In genomic region chr13:52851153-52851962, GRCh38 we compare ENCODE assay signal across 8 cellular contexts. TPM values are rescaled to one million over a fixed set of nuclear protein-coding genes. Genes with fewer than 3 reads are reported as not detected.
DNase-seq lines count a peak whose midpoint lies in the region; ATAC-seq and TF ChIP-seq lines count a peak whose summit lies in the region.

No MANE protein-coding gene starts in this region.

- no peaks in the 10 kb centered on the region for H3K36me3 ChIP-seq in neural cell (ENCODE audit: insufficient read depth, low read length)

- H3K4me1 Mint-ChIP-seq in WTC11, result peaks cover 46% of the 10 kb centered on the region

- peaks cover 57% of the 10 kb centered on the region for H3K27me3 Mint-ChIP-seq in WTC11 (ENCODE audit: low read depth)

- peak overlapping the region; percentile 62 for H3K4me3 ChIP-seq in LNCaP clone FGC (ENCODE audit: low read depth, low read length)
- H3K4me3 ChIP-seq in fibroblast of pulmonary artery (replicated peaks; ENCODE audit: low read depth, low read length), result peak overlapping the region; percentile 59
- peak overlapping the region; percentile 69 for H3K4me3 ChIP-seq in neural cell (ENCODE audit: low read length)

- peak overlapping the region; percentile 56 for H3K9ac ChIP-seq in neural cell (ENCODE audit: low read length)

- TF ChIP-seq CTCF in LNCaP clone FGC (IDR thresholded peaks at IDR 0.05; ENCODE audit: control insufficient read depth, extremely low read depth, insufficient read depth) (no peak), WTC11 (IDR thresholded peaks at IDR 0.05) (no peak), fibroblast of pulmonary artery (IDR thresholded peaks at IDR 0.05; ENCODE audit: low read length, missing control alignments) (no peak), neural cell (IDR thresholded peaks at IDR 0.05; ENCODE audit: poor library complexity, severe bottlenecking) (no peak)

- peaks cover 6% of the 10 kb centered on the region for H3F3A ChIP-seq in neural cell (ENCODE audit: insufficient read depth, low read length, poor library complexity, severe bottlenecking)

- peak overlapping the region; percentile 15 for H2AFZ ChIP-seq in neural cell (ENCODE audit: low read depth, low read length)

- TF ChIP-seq EP300 in neural cell (conservative IDR thresholded peaks at IDR 0.05; ENCODE audit: poor library complexity, severe bottlenecking), result no peak

- no peaks in the 10 kb centered on the region for H4K20me1 ChIP-seq in neural cell (ENCODE audit: insufficient read depth)

- H3K9me3 Mint-ChIP-seq in WTC11, result no peaks in the 10 kb centered on the region

- peak overlapping the region; percentile 83 for H3K4me2 ChIP-seq in neural cell (ENCODE audit: low read length)

- peaks cover 12% of the 10 kb centered on the region for H3K9me3 ChIP-seq in neural cell (ENCODE audit: low read length)

- POLR2A ChIA-PET in WTC11 (lab: Charles Lee), result interaction anchor here (0.9 to 1.7 kb wide), 2 partner anchors 16 to 199 kb away, joined by 3 to 8 read pairs; partner anchors contain the start of gene SUGT1

- no peak overlapping the region for H3K27ac ChIP-seq in neural cell (ENCODE audit: low read length)

- peak overlapping the region; percentile 98 for H3K27ac Mint-ChIP-seq in WTC11

- no peaks in the 10 kb centered on the region for H3K9me2 ChIP-seq in neural cell (ENCODE audit: insufficient read depth, low read length)

- H3K36me3 Mint-ChIP-seq in WTC11, result no peaks in the 10 kb centered on the region

- no peaks in the 10 kb centered on the region for H3K79me2 ChIP-seq in neural cell (replicated peaks; ENCODE audit: insufficient read depth, low read length)

- CTCF ChIA-PET in WTC11 (lab: Charles Lee), result interaction anchor here (1.0 to 11.1 kb wide), 12 partner anchors 10 to 401 kb away, joined by 3 to 430 read pairs (median 8); partner anchors contain the start of gene SUGT1

- H3K4me3 Mint-ChIP-seq in WTC11, result peak overlapping the region; percentile 88

- peak; percentile 29 for DNase-seq in NCI-H1105 treated with DMSO at 0.1 percent for 48 hours (lab: John Stamatoyannopoulos, UW)
- no peak for DNase-seq in NCI-H1105 (lab: John Stamatoyannopoulos, UW)
- no peak for DNase-seq in LNCaP clone FGC (ENCODE audit: low read depth)
- DNase-seq in WTC11 (ENCODE audit: low spot score), result peak; percentile 75
- peak; percentile 19 for DNase-seq in fibroblast of pulmonary artery (ENCODE audit: low read depth)
- no peak for DNase-seq in germinal center (ENCODE audit: low spot score)

- TF ChIP-seq RAD21 in neural cell (conservative IDR thresholded peaks at IDR 0.05), result peak; percentile 29

- peaks cover 97% of the 10 kb centered on the region for H3K27me3 ChIP-seq in neural cell (ENCODE audit: insufficient read depth, low read depth, low read length)

- ATAC-seq in GM21825 (IDR thresholded peaks at IDR 0.05; ENCODE audit: unreplicated experiment) (peak; percentile 86), WTC11 (peak; percentile 19)

TF ChIP-seq in WTC11, 78 proteins besides CTCF, POLR2A, EP300 and RAD21 (continues in another document):
- peak; percentile 60 for TF ChIP-seq FOXK1 (CRISPR knock-in tag; IDR thresholded peaks at IDR 0.05)
- TF ChIP-seq ZMAT4 (CRISPR knock-in tag; IDR thresholded peaks at IDR 0.05), result no peak
- TF ChIP-seq E2F5 (CRISPR knock-in tag; IDR thresholded peaks at IDR 0.05), result 0 out of 2 replicates have a peak, but pooled peaks have one; percentile 42
- peak; percentile 15; the same call in 1 of the 2 replicates for TF ChIP-seq HMGXB4 (CRISPR knock-in tag; IDR thresholded peaks at IDR 0.05)
- peak; percentile 93 for TF ChIP-seq USF1 (CRISPR knock-in tag; IDR thresholded peaks at IDR 0.05)
- TF ChIP-seq ETV6 (CRISPR knock-in tag; IDR thresholded peaks at IDR 0.05), result no peak
- TF ChIP-seq MAX (CRISPR knock-in tag; IDR thresholded peaks at IDR 0.05), result peak; percentile 57

TF ChIP-seq in neural cell, 6 proteins besides CTCF, POLR2A, EP300 and RAD21:
- TF ChIP-seq POLR2AphosphoS5 (IDR thresholded peaks at IDR 0.05), result peak; percentile 15
- TF ChIP-seq MXI1 (conservative IDR thresholded peaks at IDR 0.05; ENCODE audit: poor library complexity, severe bottlenecking), result peak; percentile 43
- TF ChIP-seq EZH2 (IDR thresholded peaks at IDR 0.05; ENCODE audit: borderline replicate concordance, insufficient read depth, low read length, poor library complexity, severe bottlenecking), result no peak
- peak; percentile 45 for TF ChIP-seq REST (IDR thresholded peaks at IDR 0.05; ENCODE audit: borderline replicate concordance)
- TF ChIP-seq TAF1 (IDR thresholded peaks at IDR 0.05; ENCODE audit: low read depth), result no peak
- peak; percentile 57 for TF ChIP-seq SMC3 (conservative IDR thresholded peaks at IDR 0.05; ENCODE audit: poor library complexity)

RNA-seq across cellular contexts. Expression of gene PCDH8, which starts 2.9 kb away (rescaled TPM):
- 0.92 to 1.2 TPM (median 1.0 TPM) in 3 replicates for total RNA-seq in WTC11 (2021)
- 2.4 and 6.9 TPM in 2 replicates for polyA plus RNA-seq in neural cell
- polyA minus RNA-seq in neural cell, result 4.4 and 6.1 TPM in 2 replicates

Comparison
In these comparisons a context has a peak if more than half of its experiments do, and no peak if none do; other contexts are left out.
1. DNase-seq: peak in NCI-H1105 treated with DMSO at 0.1 percent for 48 hours (single experiment), WTC11 (single experiment) and fibroblast of pulmonary artery (single experiment); none in NCI-H1105 (single experiment), LNCaP clone FGC (single experiment) and germinal center (single experiment).
2. Peak in every context shown above with its lines, with median percentiles within 50 percentile points of each other: H3K4me3 ChIP-seq.